18 cellular contexts compared by ENCODE assay signal in the genomic region with DNA sequence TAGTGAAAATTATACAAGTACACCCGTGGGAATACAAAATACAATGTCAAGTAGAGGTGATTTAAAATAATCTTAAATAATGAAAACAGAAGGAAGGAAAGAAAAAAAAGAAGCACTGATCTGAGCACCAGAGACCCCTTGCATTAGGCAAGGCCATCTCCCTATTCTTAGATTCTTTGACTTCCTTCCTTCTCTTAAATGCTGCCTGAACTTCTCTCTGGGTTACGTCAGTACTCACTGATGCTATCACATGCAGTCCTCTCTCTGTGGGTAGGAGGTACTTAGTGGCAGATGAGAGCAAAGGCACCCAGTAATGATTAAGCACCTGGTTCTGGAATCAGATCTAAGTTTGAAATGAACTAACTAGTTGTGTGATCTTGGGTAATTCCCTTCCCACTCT.
DNase-seq lines count a peak whose midpoint lies in the region; ATAC-seq and TF ChIP-seq lines count a peak whose summit lies in the region.
"Had no signal": no experiment of that assay in that cellular context is flagged by ENCODE, and none has a peak within 500 bp of the region (broad histone marks: within the 10 kb centered on the region; RNA-seq: fewer than 3 reads in every experiment).

No MANE protein-coding gene starts in this region.

- ATAC-seq in natural killer cell treated with Interleukin-12 subunit alpha and Interleukin-12 subunit beta and Interleukin-15 and Interleukin-18, amount 100 ng/mL, for 72 hours: no peak
- no peak for ATAC-seq in natural killer cell
- no peak for ATAC-seq in T-cell (replicated peaks in 1 of 4)
- no peak for ATAC-seq in HG02973 (IDR thresholded peaks at IDR 0.05; ENCODE audit: unreplicated experiment)
- ATAC-seq: HCT116 had no signal

- H3K27ac Mint-ChIP-seq in natural killer cell treated with Interleukin-12 subunit alpha and Interleukin-12 subunit beta and Interleukin-15 and Interleukin-18, amount 100 ng/mL, for 72 hours: no peak overlapping the region
- no peak overlapping the region for H3K27ac Mint-ChIP-seq in natural killer cell
- H3K27ac Mint-ChIP-seq in T-cell: no peak overlapping the region
- H3K27ac Mint-ChIP-seq: CD4-positive, alpha-beta T cell; HFFc6 had no signal

- CTCF ChIA-PET in T-cell (lab: Charles Lee): no interaction called here

- POLR2A ChIA-PET in T-cell (lab: Charles Lee): no interaction called here

- peaks cover 5% of the 10 kb centered on the region for H3K9me3 Mint-ChIP-seq in natural killer cell treated with Interleukin-12 subunit alpha and Interleukin-12 subunit beta and Interleukin-15 and Interleukin-18, amount 100 ng/mL, for 72 hours
- peaks cover 6 to 10% of the 10 kb centered on the region in 2 donors for H3K9me3 Mint-ChIP-seq in natural killer cell
- peaks cover 5 to 24% (median 16%) of the 10 kb centered on the region in 3 donors for H3K9me3 Mint-ChIP-seq in T-cell

- peaks cover 18 to 26% of the 10 kb centered on the region in 2 donors for H3K27me3 Mint-ChIP-seq in natural killer cell treated with Interleukin-12 subunit alpha and Interleukin-12 subunit beta and Interleukin-15 and Interleukin-18, amount 100 ng/mL, for 72 hours
- H3K27me3 Mint-ChIP-seq in natural killer cell (ENCODE audit: low read depth in 2 of 2) (peaks cover 6 to 31% of the 10 kb centered on the region in 2 donors), T-cell (peaks cover 17 to 33% of the 10 kb centered on the region in 2 donors)

- no peak for TF ChIP-seq CTCF in natural killer cell (IDR thresholded peaks at IDR 0.05)

- intact Hi-C loops in natural killer cell (cut with micrococcal nuclease): no loop called here

- no peaks in the 10 kb centered on the region for H3K4me1 Mint-ChIP-seq in natural killer cell treated with Interleukin-12 subunit alpha and Interleukin-12 subunit beta and Interleukin-15 and Interleukin-18, amount 100 ng/mL, for 72 hours (ENCODE audit: low read depth in 2 of 2)
- H3K4me1 Mint-ChIP-seq in natural killer cell: no peaks in the 10 kb centered on the region
- no peaks in the 10 kb centered on the region for H3K4me1 Mint-ChIP-seq in T-cell
- H3K4me1 Mint-ChIP-seq: IgD-negative memory B cell had no signal

- peaks cover 8% of the 10 kb centered on the region for H3K36me3 Mint-ChIP-seq in natural killer cell treated with Interleukin-12 subunit alpha and Interleukin-12 subunit beta and Interleukin-15 and Interleukin-18, amount 100 ng/mL, for 72 hours
- peaks cover 9% of the 10 kb centered on the region for H3K36me3 Mint-ChIP-seq in natural killer cell
- peaks cover 4% of the 10 kb centered on the region for H3K36me3 Mint-ChIP-seq in T-cell

- DNase-seq in natural killer cell treated with Interleukin-12 subunit alpha and Interleukin-12 subunit beta and Interleukin-15 and Interleukin-18, amount 100 ng/mL, for 72 hours (ENCODE audit: low spot score): peak; percentile 15
- DNase-seq in natural killer cell (no peak), MV-4-11 (lab: John Stamatoyannopoulos, UW) (peak; percentile 26), globus pallidus (ENCODE audit: low spot score) (peak; percentile 11), pons (ENCODE audit: low spot score) (peak; percentile 22), NCI-H1694 (lab: John Stamatoyannopoulos, UW) (no peak), T-cell (no peak)
- DNase-seq: AML-193; CD4-positive, alpha-beta T cell; DMS153; DMS79; GDM1; GOT3; H7 had no signal

- no peak overlapping the region for H3K4me3 Mint-ChIP-seq in natural killer cell treated with Interleukin-12 subunit alpha and Interleukin-12 subunit beta and Interleukin-15 and Interleukin-18, amount 100 ng/mL, for 72 hours
- no peak overlapping the region for H3K4me3 Mint-ChIP-seq in natural killer cell
- H3K4me3 Mint-ChIP-seq in T-cell: no peak overlapping the region
- H3K4me3 Mint-ChIP-seq: CD4-positive, alpha-beta T cell; HFFc6; IgD-negative memory B cell had no signal

Comparison
In these comparisons a context has a peak if more than half of its experiments do, and no peak if none do; other contexts are left out.
1. DNase-seq: peak in natural killer cell treated with Interleukin-12 subunit alpha and Interleukin-12 subunit beta and Interleukin-15 and Interleukin-18, amount 100 ng/mL, for 72 hours (single experiment), MV-4-11 (single experiment), globus pallidus (single experiment) and pons (single experiment); none in natural killer cell (single experiment), NCI-H1694 (single experiment) and T-cell (0 of 34).